ENCODE assay signal across 8 cellular contexts in genomic region chr1:34859442-34860200, GRCh38. TPM values are rescaled to one million over a fixed set of nuclear protein-coding genes. Genes with fewer than 3 reads are reported as not detected.
DNase-seq lines count a peak whose midpoint lies in the region; ATAC-seq and TF ChIP-seq lines count a peak whose summit lies in the region.

Gene SMIM12 (minus strand): TSS chr1:34859749. CDS start chr1:34855977, 3,772 bp downstream.

- TF ChIP-seq CTCF in OCI-LY3 (IDR thresholded peaks at IDR 0.05; ENCODE audit: low read depth, low read length) (peak; percentile 66), endothelial cell (IDR thresholded peaks at IDR 0.05; ENCODE audit: unreplicated experiment) (peak; percentile 73)

- 2% methylated on average over 46 of the region's 47 CpGs for WGBS in HUES64

- peak within 1 kb of the TSS; percentile 99 for H3K4me2 ChIP-seq in OCI-LY3 (ENCODE audit: low read length)

- no peaks in the 10 kb centered on the region; the same call in 1 of the 2 replicates for H4K20me1 ChIP-seq in OCI-LY3 (ENCODE audit: insufficient read depth, low read length)

- H3K9ac ChIP-seq in HUES64 (ENCODE audit: low read depth, low read length), result peak within 1 kb of the TSS; percentile 80
- H3K9ac ChIP-seq in OCI-LY3 (ENCODE audit: low read length), result peak within 1 kb of the TSS; percentile 80

- no peaks in the 10 kb centered on the region for H3K9me3 Mint-ChIP-seq in endothelial cell (ENCODE audit: unreplicated experiment)

- H3K27ac Mint-ChIP-seq in endothelial cell (ENCODE audit: unreplicated experiment), result peak within 1 kb of the TSS; percentile 91

- peaks cover 30% of the 10 kb centered on the region for H3K27me3 ChIP-seq in HUES64 (ENCODE audit: insufficient read depth, low read length)
- no peaks in the 10 kb centered on the region for H3K27me3 ChIP-seq in OCI-LY3 (ENCODE audit: low read depth, low read length)

- H3K9me3 ChIP-seq in HUES64 (ENCODE audit: insufficient read depth, low read depth, low read length) (no peaks in the 10 kb centered on the region), OCI-LY3 (ENCODE audit: insufficient read depth, low read length) (no peaks in the 10 kb centered on the region)

- DNase-seq in D341Med (ENCODE audit: low spot score), result peak; percentile 92
- DNase-seq in activated CD8-positive, alpha-beta memory T cell treated with anti-CD3 and anti-CD28 coated beads, Interleukin-2, amount 50 U/mL, for 48 hours, result peak; percentile 93
- DNase-seq in endothelial cell (ENCODE audit: low spot score), result peak; percentile 89
- peak; percentile 94 for DNase-seq in midbrain (lab: John Stamatoyannopoulos, UW)
- DNase-seq in stimulated activated CD8-positive, alpha-beta memory T cell treated with anti-CD3 and anti-CD28 coated beads, Interleukin-2, amount 100 ng/mL, for 1 hour (ENCODE audit: low read depth in 2 of 2), result peak; percentile 78 to 85

- peak within 1 kb of the TSS; percentile 95 for H2AFZ ChIP-seq in OCI-LY3 (ENCODE audit: low read depth, low read length)

- H3K4me3 ChIP-seq in HUES64 (ENCODE audit: low read length), result peak within 1 kb of the TSS; percentile 97
- H3K4me3 ChIP-seq in OCI-LY3 (ENCODE audit: low read length), result peak within 1 kb of the TSS; percentile 100

- peaks cover 21% of the 10 kb centered on the region for H3K4me1 Mint-ChIP-seq in endothelial cell (ENCODE audit: unreplicated experiment)

- H3K27ac ChIP-seq in HUES64 (ENCODE audit: low read depth, low read length) (peak within 1 kb of the TSS; percentile 48; the same call in 1 of the 2 replicates), OCI-LY3 (ENCODE audit: low read length) (no peak within 1 kb of the TSS; the same call in 1 of the 2 replicates)

- H3K4me1 ChIP-seq in HUES64 (ENCODE audit: insufficient read depth, low read length), result peaks cover 8% of the 10 kb centered on the region; the same call in 1 of the 2 replicates
- peaks cover 15% of the 10 kb centered on the region for H3K4me1 ChIP-seq in OCI-LY3 (ENCODE audit: low read length)

- H3K36me3 Mint-ChIP-seq in endothelial cell (ENCODE audit: low read depth, unreplicated experiment), result peaks cover 10% of the 10 kb centered on the region

- H3K36me3 ChIP-seq in HUES64 (ENCODE audit: insufficient read depth, low read length) (peaks cover 13% of the 10 kb centered on the region), OCI-LY3 (replicated peaks; ENCODE audit: low read depth, low read length) (peaks cover 6% of the 10 kb centered on the region)

- peaks cover 5% of the 10 kb centered on the region for H3K27me3 Mint-ChIP-seq in endothelial cell (ENCODE audit: unreplicated experiment)

- peak within 1 kb of the TSS; percentile 99 for H3K4me3 Mint-ChIP-seq in endothelial cell (ENCODE audit: unreplicated experiment)

- ATAC-seq in GM21423 (IDR thresholded peaks at IDR 0.05; ENCODE audit: unreplicated experiment), result peak; percentile 96

- peaks cover 38% of the 10 kb centered on the region for H3K79me2 ChIP-seq in OCI-LY3 (ENCODE audit: low read length)

RNA-seq across cellular contexts. Expression of gene SMIM12, which starts in this region (rescaled TPM):
- polyA plus RNA-seq in HUES64 (2013, experiment 1 of 2), result 29.1 TPM
- polyA plus RNA-seq in HUES64 (2013, experiment 2 of 2), result 29.1 TPM
- 84.4 TPM for total RNA-seq in endothelial cell (ENCODE audit: unreplicated experiment)
